Comparison of ENCODE assay signal across 8 cellular contexts in the genomic region with DNA sequence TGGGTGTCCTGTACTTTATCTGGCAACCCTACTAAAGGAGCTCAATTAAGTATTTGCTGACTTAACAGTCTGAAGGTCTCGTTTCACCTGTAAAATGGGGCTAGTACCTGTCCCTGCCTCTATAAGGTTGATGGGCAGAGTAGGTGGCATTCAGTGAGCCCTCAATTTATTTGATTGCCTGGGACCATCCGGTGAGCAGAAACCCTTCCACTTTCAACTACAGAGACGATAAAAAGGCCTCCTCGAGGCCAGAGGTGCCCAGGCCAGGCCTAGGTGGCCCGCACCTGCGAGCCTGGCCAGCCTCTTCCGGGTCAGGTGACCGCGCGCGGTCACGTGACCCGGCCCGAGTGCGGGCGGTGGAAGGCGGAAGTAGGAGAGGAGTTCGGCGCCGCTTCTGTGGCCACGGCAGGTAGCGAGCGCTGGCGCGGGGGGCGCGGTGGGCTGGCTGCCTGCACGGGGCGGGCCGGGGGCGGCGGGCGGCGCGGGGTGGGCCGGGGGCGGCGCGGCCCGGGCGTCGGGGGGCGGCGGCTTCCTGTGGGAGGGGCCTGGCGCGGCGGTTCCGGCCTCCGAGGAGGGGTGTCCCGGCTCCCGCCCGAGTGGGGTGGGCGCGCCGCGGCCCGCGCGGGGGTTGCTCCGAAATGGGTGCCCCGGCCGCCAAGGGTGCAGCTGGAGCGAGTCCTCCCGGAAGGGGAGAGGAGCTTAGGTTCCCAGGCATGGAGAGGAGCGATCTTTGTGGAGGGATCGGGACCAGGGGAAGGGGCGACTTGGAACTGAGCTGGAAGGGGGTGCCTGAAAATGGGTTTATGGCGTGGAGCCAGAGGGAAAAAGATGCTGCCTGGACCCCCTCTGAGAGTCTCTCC. TPM values are rescaled to one million over a fixed set of nuclear protein-coding genes. Genes with fewer than 3 reads are reported as not detected.
DNase-seq lines count a peak whose midpoint lies in the region; ATAC-seq and TF ChIP-seq lines count a peak whose summit lies in the region.

Gene WWP2, plus strand, starts transcription at position 350 of the 860 bp plus-strand sequence. CDS start 24,679 bp downstream, outside the sequence.

- H2AFZ ChIP-seq in Karpas-422 (ENCODE audit: low read length): peak within 1 kb of the TSS; percentile 33; the same call in 1 of the 2 replicates

- peaks cover 40% of the 10 kb centered on the region for H3K79me2 ChIP-seq in Karpas-422 (ENCODE audit: low read length)

- in situ Hi-C loops in SK-MEL-5 (cut with HindIII; ENCODE audit: low pct_unique_long_range_greater_than_20kb, low sequenced_read_pairs): no loop called here

- H3K4me1 ChIP-seq in Karpas-422 (ENCODE audit: low read length) (peaks cover 26% of the 10 kb centered on the region), neutrophil (ENCODE audit: control insufficient read depth in 1 of 2, insufficient read depth in 1 of 2, low read depth in 1 of 2, low read length in 1 of 2) (peaks cover 20 to 28% of the 10 kb centered on the region in 2 experiments)

- peak within 1 kb of the TSS; percentile 93 for H3K4me3 ChIP-seq in Karpas-422 (ENCODE audit: low read length)
- H3K4me3 ChIP-seq in neutrophil (ENCODE audit: low read depth in 1 of 2, low read length in 1 of 2): peak within 1 kb of the TSS; percentile 83 to 98

- no peaks in the 10 kb centered on the region for H3K36me3 ChIP-seq in Karpas-422 (ENCODE audit: insufficient read depth, low read length)
- H3K36me3 ChIP-seq in neutrophil: peaks cover 9% of the 10 kb centered on the region

- DNase-seq in DMS79 (lab: John Stamatoyannopoulos, UW) (peak; percentile 44), Karpas-422 (peak; percentile 94), SK-MEL-5 (ENCODE audit: low read depth, low spot score) (peak; percentile 52), germinal center (ENCODE audit: low spot score) (peak; percentile 84), substantia nigra (lab: John Stamatoyannopoulos, UW) (peak in 48 of 49 donors; percentile 18 to 93 (median 76))
- DNase-seq in activated naive CD4-positive, alpha-beta T cell treated with Interleukin-2 at 50 U/mL for 16 hours: peak; percentile 79

- H3K9me3 ChIP-seq in Karpas-422 (ENCODE audit: low read length): no peaks in the 10 kb centered on the region
- no peaks in the 10 kb centered on the region for H3K9me3 ChIP-seq in neutrophil

- peak; percentile 71 for ATAC-seq in GM21619 (IDR thresholded peaks at IDR 0.05; ENCODE audit: unreplicated experiment)

- TF ChIP-seq CTCF in neutrophil (IDR thresholded peaks at IDR 0.05): peak; percentile 5

- H3K27ac ChIP-seq in Karpas-422 (ENCODE audit: low read length) (peak within 1 kb of the TSS; percentile 61), neutrophil (peak within 1 kb of the TSS; percentile 96), substantia nigra (ENCODE audit: low read depth, low read length, poor library complexity, severe bottlenecking) (peak within 1 kb of the TSS; percentile 90)

- no peaks in the 10 kb centered on the region for H3K27me3 ChIP-seq in Karpas-422 (ENCODE audit: low read length)
- H3K27me3 ChIP-seq in neutrophil: no peaks in the 10 kb centered on the region

- peak within 1 kb of the TSS; percentile 81 for H3K4me2 ChIP-seq in Karpas-422 (ENCODE audit: low read depth, low read length, poor library complexity, severe bottlenecking)

- H3K9me2 ChIP-seq in Karpas-422 (replicated peaks; ENCODE audit: insufficient read depth, low read length): no peaks in the 10 kb centered on the region

- peak within 1 kb of the TSS; percentile 88 for H3K9ac ChIP-seq in Karpas-422 (ENCODE audit: low read length)

- no peaks in the 10 kb centered on the region for H4K20me1 ChIP-seq in Karpas-422 (ENCODE audit: insufficient read depth, low read depth, low read length)

RNA-seq across cellular contexts. Expression of gene WWP2, which starts in this region (rescaled TPM):
- 30.7 and 42.0 TPM in 2 replicates for total RNA-seq in Karpas-422 (2014; rRNA removed; shearing (Covaris generic); ENCODE audit: low replicate concordance)
- total RNA-seq in SK-MEL-5 (2014; rRNA removed; shearing (Covaris generic)): 13.9 and 14.0 TPM in 2 replicates
- polyA plus RNA-seq in SK-MEL-5 (2015; cell fraction: cytosol; rRNA removed): 29.1 and 36.5 TPM in 2 replicates
- 25.8 and 27.6 TPM in 2 replicates for polyA plus RNA-seq in SK-MEL-5 (2015; cell fraction: nucleus; rRNA removed)

Comparison
In these comparisons a context has a peak if more than half of its experiments do, and no peak if none do; other contexts are left out.
1. Peak in every context shown above with its lines: DNase-seq, ATAC-seq, H3K4me3 ChIP-seq and H3K27ac ChIP-seq.
2. DNase-seq: peak in every context shown above with its lines; median percentile 94 in Karpas-422; 84 in germinal center; 79 in activated naive CD4-positive, alpha-beta T cell treated with Interleukin-2 at 50 U/mL for 16 hours; 76 in substantia nigra; 52 in SK-MEL-5; 44 in DMS79.